1 cellular context compared by ENCODE assay signal in genomic region chr10:5032444-5032843, GRCh38. TPM values are rescaled to one million over a fixed set of nuclear protein-coding genes. Genes with fewer than 3 reads are reported as not detected.
"Had no signal": no experiment of that assay in that cellular context is flagged by ENCODE, and none has a peak within 500 bp of the region (broad histone marks: within the 10 kb centered on the region; RNA-seq: fewer than 3 reads in every experiment).

No MANE protein-coding gene starts in this region.

RNA-seq across cellular contexts. Expression of gene AKR1C2, which starts 28.8 kb away (rescaled TPM):
- total RNA-seq: G401 had no signal
